In the genomic region with DNA sequence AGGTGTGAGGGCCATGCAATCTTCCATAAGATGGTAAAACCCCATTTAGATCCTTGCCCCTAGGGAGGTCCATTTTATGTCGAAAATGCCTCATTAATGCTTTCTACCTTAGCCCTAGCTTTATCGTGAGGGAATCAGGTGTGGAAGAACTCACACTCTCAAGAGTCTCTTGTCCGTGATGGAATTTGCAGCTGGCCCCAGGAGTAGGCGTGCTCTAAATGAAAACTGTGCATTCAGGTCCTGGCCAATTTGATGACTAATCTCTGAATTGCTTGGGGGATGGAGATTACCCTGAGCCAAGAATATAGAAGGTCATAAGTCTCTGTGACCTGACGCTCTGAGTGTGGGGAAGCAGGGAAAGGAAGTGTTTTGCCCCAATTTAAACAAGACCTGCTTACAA, we compare ENCODE assay signal across 11 cellular contexts. TPM values are rescaled to one million over a fixed set of nuclear protein-coding genes. Genes with fewer than 3 reads are reported as not detected.
DNase-seq lines count a peak whose midpoint lies in the region; ATAC-seq, FAIRE-seq and TF ChIP-seq lines count a peak whose summit lies in the region.
"Had no signal": no experiment of that assay in that cellular context is flagged by ENCODE, and none has a peak within 500 bp of the region (broad histone marks: within the 10 kb centered on the region; RNA-seq: fewer than 3 reads in every experiment).

No MANE protein-coding gene starts in this region.

- no peak overlapping the region for H3K4me3 Mint-ChIP-seq in glutamatergic neuron (ENCODE audit: unreplicated experiment)
- H3K4me3 Mint-ChIP-seq: dendritic cell treated with granulocyte-macrophage colony-stimulating factor and Interleukin-4, amounts not matched to agents 40 ng/mL and 50 ng/mL, for 4 days; IgD-negative memory B cell had no signal

- H3K9me3 ChIP-seq in left ventricle myocardium inferior (replicated peaks) (no peaks in the 10 kb centered on the region), thyroid gland (no peaks in the 10 kb centered on the region)
- H3K9me3 ChIP-seq: right lobe of liver had no signal

- no peaks in the 10 kb centered on the region for H3K4me1 Mint-ChIP-seq in glutamatergic neuron (ENCODE audit: low read depth, unreplicated experiment)
- H3K4me1 Mint-ChIP-seq: IgD-negative memory B cell had no signal

- FAIRE-seq in HTR-8/SVneo (lab: Jason Lieb, UNC), result no peak

- WGBS in thyroid gland, 2 donors, result 29 to 31% methylated on average over 5 of the region's 5 CpGs

- TF ChIP-seq CTCF in astrocyte of the spinal cord (IDR thresholded peaks at IDR 0.05; ENCODE audit: low read depth, low read length) (no peak), left ventricle myocardium inferior (IDR thresholded peaks at IDR 0.05; ENCODE audit: borderline replicate concordance) (no peak), thyroid gland (IDR thresholded peaks at IDR 0.05) (no peak), glutamatergic neuron (IDR thresholded peaks at IDR 0.05; ENCODE audit: partially characterized antibody, unreplicated experiment) (no peak)

- H3K36me3 ChIP-seq in left ventricle myocardium inferior, result no peaks in the 10 kb centered on the region
- H3K36me3 ChIP-seq in thyroid gland, result no peaks in the 10 kb centered on the region
- H3K36me3 ChIP-seq: right lobe of liver had no signal

- DNase-seq in HTR-8/SVneo (ENCODE audit: insufficient read length, low spot score), result peak; percentile 18
- DNase-seq in astrocyte of the spinal cord (ENCODE audit: low read depth, low spot score), result peak; percentile 78
- DNase-seq in left ventricle myocardium inferior, result no peak
- DNase-seq in thyroid gland, result peak; percentile 58 to 63
- no peak for DNase-seq in glutamatergic neuron
- DNase-seq in T1000 (lab: John Stamatoyannopoulos, UW), result no peak
- DNase-seq: activated gamma-delta T cell, right lobe of liver had no signal

- peaks cover 14% of the 10 kb centered on the region for H3K27me3 ChIP-seq in left ventricle myocardium inferior (ENCODE audit: low read depth)
- H3K27me3 ChIP-seq in thyroid gland, result no peaks in the 10 kb centered on the region
- H3K27me3 ChIP-seq: right lobe of liver had no signal

- intact Hi-C loops in left ventricle myocardium inferior (cut with micrococcal nuclease), result no loop called here
- intact Hi-C loops in thyroid gland (cut with DNase I), result no loop called here

- H3K36me3 Mint-ChIP-seq in glutamatergic neuron (ENCODE audit: unreplicated experiment), result no peaks in the 10 kb centered on the region
- H3K36me3 Mint-ChIP-seq: IgD-negative memory B cell had no signal

- peaks cover 9% of the 10 kb centered on the region for H3K4me1 ChIP-seq in left ventricle myocardium inferior
- H3K4me1 ChIP-seq in thyroid gland, result peaks cover 33 to 40% of the 10 kb centered on the region in 2 donors
- H3K4me1 ChIP-seq: right lobe of liver had no signal

- no peak for ATAC-seq in GM18867 (IDR thresholded peaks at IDR 0.05; ENCODE audit: unreplicated experiment)
- ATAC-seq: right lobe of liver had no signal

- peaks cover 2% of the 10 kb centered on the region for H3K27me3 Mint-ChIP-seq in glutamatergic neuron (ENCODE audit: unreplicated experiment)
- H3K27me3 Mint-ChIP-seq: IgD-negative memory B cell had no signal

- no peak for TF ChIP-seq POLR2A in thyroid gland (IDR thresholded peaks at IDR 0.05)

- H3K9me3 Mint-ChIP-seq in glutamatergic neuron (ENCODE audit: unreplicated experiment), result no peaks in the 10 kb centered on the region
- H3K9me3 Mint-ChIP-seq: dendritic cell treated with granulocyte-macrophage colony-stimulating factor and Interleukin-4, amounts not matched to agents 40 ng/mL and 50 ng/mL, for 4 days had no signal

- H3K4me3 ChIP-seq in astrocyte of the spinal cord (ENCODE audit: low read depth, low read length) (no peak overlapping the region), left ventricle myocardium inferior (no peak overlapping the region), thyroid gland (replicated peaks in 1 of 3) (no peak overlapping the region)
- H3K4me3 ChIP-seq: right lobe of liver had no signal

- no peak overlapping the region for H3K27ac Mint-ChIP-seq in glutamatergic neuron (ENCODE audit: unreplicated experiment)
- H3K27ac Mint-ChIP-seq: dendritic cell treated with granulocyte-macrophage colony-stimulating factor and Interleukin-4, amounts not matched to agents 40 ng/mL and 50 ng/mL, for 4 days had no signal

- in situ Hi-C loops in astrocyte of the spinal cord (cut with HindIII; ENCODE audit: low sequenced_read_pairs), result no loop called here

- H3K27ac ChIP-seq in left ventricle myocardium inferior (replicated peaks) (peak overlapping the region; percentile 73), thyroid gland (peak overlapping the region in 2 of 3 donors; percentile 14 to 44)
- H3K27ac ChIP-seq: right lobe of liver had no signal

RNA-seq across cellular contexts. Expression of a gene that starts 6.6 kb away (rescaled TPM):
- not detected for total RNA-seq in left ventricle myocardium inferior
- total RNA-seq in thyroid gland, result 1 to 10 TPM in 3 of 4 donors, under 1 TPM in 1; 0.45 to 5.1 (median 2.0) TPM
- total RNA-seq in glutamatergic neuron (ENCODE audit: unreplicated experiment), result not detected

Comparison
In these comparisons a context has a peak if more than half of its experiments do, and no peak if none do; other contexts are left out.
1. DNase-seq: peak in HTR-8/SVneo (single experiment), astrocyte of the spinal cord (single experiment) and thyroid gland (2 of 2); none in left ventricle myocardium inferior (single experiment), glutamatergic neuron (single experiment) and T1000 (single experiment).